In genomic region chr6:47135772-47136171, GRCh38 we compare ENCODE assay signal across 8 cellular contexts.
DNase-seq lines count a peak whose midpoint lies in the region; ATAC-seq and TF ChIP-seq lines count a peak whose summit lies in the region.

No MANE protein-coding gene starts in this region.

- H3F3A ChIP-seq in GM23248 (ENCODE audit: insufficient read depth) = no peaks in the 10 kb centered on the region; the same call in 1 of the 2 replicates

- H3K9ac ChIP-seq in GM23248 = no peak overlapping the region

- no peaks in the 10 kb centered on the region for H4K20me1 ChIP-seq in GM23248 (ENCODE audit: insufficient read depth)

- TF ChIP-seq CTCF in prostate gland (IDR thresholded peaks at IDR 0.05) = no peak

- H3K4me1 ChIP-seq in GM23248 (ENCODE audit: insufficient read depth) (peaks cover 17% of the 10 kb centered on the region), prostate gland (replicated peaks) (no peaks in the 10 kb centered on the region)

- H3K36me3 ChIP-seq in GM23248 (ENCODE audit: low read depth) (no peaks in the 10 kb centered on the region), prostate gland (no peaks in the 10 kb centered on the region)

- no peaks in the 10 kb centered on the region for H3K9me2 ChIP-seq in GM23248 (ENCODE audit: insufficient read depth)

- intact Hi-C loops in prostate gland (cut with DNase I) = no loop called here
- intact Hi-C loops in activated T-helper 2 cell treated with anti-CD3 and anti-CD28 coated beads, Interferon-gamma antibody, Interleukin-2, Interleukin-4, amounts not matched to agents 10 μg/mL and 5 μg/mL and 100 μg/mL, durations not matched to agents 14 hours and 24 hours and 36 hours (cut with micrococcal nuclease) = no loop called here
- intact Hi-C loops in sciatic nerve (cut with DNase I) = no loop called here

- H3K27ac Mint-ChIP-seq in activated T-helper 2 cell treated with anti-CD3 and anti-CD28 coated beads, Interferon-gamma antibody, Interleukin-2, Interleukin-4, amounts not matched to agents 10 μg/mL and 5 μg/mL and 100 μg/mL, durations not matched to agents 14 hours and 24 hours and 36 hours = no peak overlapping the region

- in situ Hi-C loops in GM23248 (cut with MboI) = no loop called here

- H3K9me3 ChIP-seq in GM23248 (ENCODE audit: low read depth) (no peaks in the 10 kb centered on the region), prostate gland (no peaks in the 10 kb centered on the region)

- H3K9me3 Mint-ChIP-seq in activated T-helper 2 cell treated with anti-CD3 and anti-CD28 coated beads, Interferon-gamma antibody, Interleukin-2, Interleukin-4, amounts not matched to agents 10 μg/mL and 5 μg/mL and 100 μg/mL, durations not matched to agents 14 hours and 24 hours and 36 hours = peaks cover 3% of the 10 kb centered on the region

- peak overlapping the region; percentile 31 for H3K4me2 ChIP-seq in GM23248 (ENCODE audit: unreplicated experiment)

- H3K36me3 Mint-ChIP-seq in activated T-helper 2 cell treated with anti-CD3 and anti-CD28 coated beads, Interferon-gamma antibody, Interleukin-2, Interleukin-4, amounts not matched to agents 10 μg/mL and 5 μg/mL and 100 μg/mL, durations not matched to agents 14 hours and 24 hours and 36 hours (ENCODE audit: low read depth) = no peaks in the 10 kb centered on the region

- peaks cover 5% of the 10 kb centered on the region for H3K27me3 Mint-ChIP-seq in activated T-helper 2 cell treated with anti-CD3 and anti-CD28 coated beads, Interferon-gamma antibody, Interleukin-2, Interleukin-4, amounts not matched to agents 10 μg/mL and 5 μg/mL and 100 μg/mL, durations not matched to agents 14 hours and 24 hours and 36 hours (ENCODE audit: low read depth)

- DNase-seq in GM23248 (peak; percentile 67), NCI-H748 treated with DMSO at 0.1 percent for 48 hours (lab: John Stamatoyannopoulos, UW) (peak; percentile 84), dermis microvascular lymphatic vessel endothelial cell (ENCODE audit: low read depth in 2 of 2) (peak; percentile 92 to 98), prostate gland (ENCODE audit: low spot score) (peak; percentile 47), sciatic nerve (ENCODE audit: low spot score) (no peak), iPS-NIHi11 (ENCODE audit: low spot score) (no peak)
- DNase-seq in activated T-helper 2 cell treated with anti-CD3 and anti-CD28 coated beads, Interferon-gamma antibody, Interleukin-2, Interleukin-4, amounts not matched to agents 10 μg/mL and 5 μg/mL and 100 μg/mL, durations not matched to agents 14 hours and 24 hours and 36 hours (ENCODE audit: low spot score) = no peak
- DNase-seq in activated CD4-positive, alpha-beta T cell treated with anti-CD3 and anti-CD28 coated beads for 48 hours = no peak

- H3K27ac ChIP-seq in GM23248 (no peak overlapping the region), prostate gland (no peak overlapping the region)

- 60 to 62% methylated on average over 3 of the region's 3 CpGs for WGBS in GM23248 (ENCODE audit: low coverage in 1 of 2, low lambda C conversion rate in 2 of 2, missing lambda C conversion rate in 2 of 2), 2 experiments
- 44% methylated on average over 3 of the region's 3 CpGs for WGBS in prostate gland

- no peak for TF ChIP-seq POLR2A in prostate gland (IDR thresholded peaks at IDR 0.05)

- no peaks in the 10 kb centered on the region for H3K79me2 ChIP-seq in GM23248 (ENCODE audit: insufficient read depth)

- H2AFZ ChIP-seq in GM23248 = no peak overlapping the region

- no peak for ATAC-seq in sciatic nerve

- H3K4me1 Mint-ChIP-seq in activated T-helper 2 cell treated with anti-CD3 and anti-CD28 coated beads, Interferon-gamma antibody, Interleukin-2, Interleukin-4, amounts not matched to agents 10 μg/mL and 5 μg/mL and 100 μg/mL, durations not matched to agents 14 hours and 24 hours and 36 hours (ENCODE audit: low read depth) = peaks cover 9% of the 10 kb centered on the region

- H3K27me3 ChIP-seq in GM23248 (replicated peaks; ENCODE audit: insufficient read depth) = no peaks in the 10 kb centered on the region
- no peaks in the 10 kb centered on the region for H3K27me3 ChIP-seq in prostate gland (replicated peaks; ENCODE audit: insufficient read depth)

- no peak overlapping the region for H3K4me3 Mint-ChIP-seq in activated T-helper 2 cell treated with anti-CD3 and anti-CD28 coated beads, Interferon-gamma antibody, Interleukin-2, Interleukin-4, amounts not matched to agents 10 μg/mL and 5 μg/mL and 100 μg/mL, durations not matched to agents 14 hours and 24 hours and 36 hours (ENCODE audit: low read depth)

- H3K4me3 ChIP-seq in GM23248 (no peak overlapping the region), prostate gland (no peak overlapping the region)

Comparison
In these comparisons a context has a peak if more than half of its experiments do, and no peak if none do; other contexts are left out.
1. DNase-seq: peak in GM23248 (single experiment), NCI-H748 treated with DMSO at 0.1 percent for 48 hours (single experiment), dermis microvascular lymphatic vessel endothelial cell (2 of 2) and prostate gland (single experiment); none in activated T-helper 2 cell treated with anti-CD3 and anti-CD28 coated beads, Interferon-gamma antibody, Interleukin-2, Interleukin-4, amounts not matched to agents 10 μg/mL and 5 μg/mL and 100 μg/mL, durations not matched to agents 14 hours and 24 hours and 36 hours (single experiment), sciatic nerve (single experiment), iPS-NIHi11 (single experiment) and activated CD4-positive, alpha-beta T cell treated with anti-CD3 and anti-CD28 coated beads for 48 hours (single experiment).